ENCODE assay signal across 19 cellular contexts in the genomic region with DNA sequence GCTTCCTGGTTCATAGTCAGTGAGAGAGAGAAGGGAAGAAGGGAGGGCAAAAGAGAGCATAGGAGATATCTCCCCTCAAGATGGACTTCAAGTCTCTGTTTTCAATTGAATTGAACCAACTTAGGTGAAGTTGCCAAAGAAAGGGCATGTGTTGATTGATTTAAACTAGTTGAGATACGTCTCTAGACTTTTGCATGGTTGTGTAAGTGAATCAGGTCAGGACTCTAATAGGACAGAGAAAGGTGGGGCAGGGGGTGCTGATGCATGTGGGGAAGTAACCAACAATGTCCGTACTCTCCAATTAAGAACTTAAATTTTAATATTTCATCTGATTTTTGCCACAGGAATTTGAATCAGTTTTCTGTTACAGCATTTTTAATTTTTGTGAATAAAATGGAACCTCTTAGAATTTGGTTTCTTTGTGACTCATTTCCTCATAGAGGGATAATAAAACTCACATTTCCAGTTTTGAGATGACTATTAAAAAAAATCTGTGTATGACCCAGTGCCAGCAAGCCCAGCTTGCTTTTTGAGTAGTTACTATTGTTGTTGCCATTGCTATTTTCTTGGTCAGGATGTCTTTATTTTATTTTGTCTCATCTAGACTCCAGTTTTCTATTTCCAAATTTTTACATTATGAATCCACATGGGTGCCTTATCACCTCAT. TPM values are rescaled to one million over a fixed set of nuclear protein-coding genes. Genes with fewer than 3 reads are reported as not detected.
DNase-seq lines count a peak whose midpoint lies in the region; TF ChIP-seq lines count a peak whose summit lies in the region.
"Had no signal": no experiment of that assay in that cellular context is flagged by ENCODE, and none has a peak within 500 bp of the region (broad histone marks: within the 10 kb centered on the region; RNA-seq: fewer than 3 reads in every experiment).

No MANE protein-coding gene starts in this region.

- TF ChIP-seq EP300 in SK-N-SH (IDR thresholded peaks at IDR 0.05; ENCODE audit: borderline replicate concordance in 1 of 2, low read depth in 1 of 2, low read length in 1 of 2) = peak in 1 of 2 experiments; percentile 56; a peak in 1 of 4 replicates

- WGBS in GM23248 (ENCODE audit: low coverage in 1 of 2, low lambda C conversion rate in 2 of 2, missing lambda C conversion rate in 2 of 2), 2 experiments = 12 to 19% methylated on average over 2 of the region's 2 CpGs
- 16% methylated on average over 2 of the region's 2 CpGs for WGBS in SK-N-SH (ENCODE audit: low lambda C conversion rate)
- 76 to 94% (median 83%) methylated on average over 2 of the region's 2 CpGs for whole genome bisulfite sequencing in spleen, 5 donors

- in situ Hi-C loops in GM23248 (cut with MboI) = no loop called here

- peak overlapping the region; percentile 64 for H3K4me2 ChIP-seq in GM23248 (ENCODE audit: unreplicated experiment)
- peak overlapping the region; percentile 39; the same call in 1 of the 2 replicates for H3K4me2 ChIP-seq in SK-N-SH
- H3K4me2 ChIP-seq: BLaER1 treated with 17β-estradiol and CSF1 and Interleukin-3, amounts not matched to agents 10 nM and 100 nM; hepatocyte had no signal

- no peaks in the 10 kb centered on the region for H3K9me2 ChIP-seq in GM23248 (ENCODE audit: insufficient read depth)
- no peaks in the 10 kb centered on the region for H3K9me2 ChIP-seq in SK-N-SH

- no peaks in the 10 kb centered on the region; the same call in 1 of the 2 replicates for H4K20me1 ChIP-seq in GM23248 (ENCODE audit: insufficient read depth)
- peaks cover 9% of the 10 kb centered on the region; the same call in 1 of the 2 replicates for H4K20me1 ChIP-seq in SK-N-SH (ENCODE audit: insufficient read depth)
- H4K20me1 ChIP-seq: BLaER1 treated with 17β-estradiol and CSF1 and Interleukin-3, amounts not matched to agents 10 nM and 100 nM had no signal

- no peaks in the 10 kb centered on the region for H3K27me3 ChIP-seq in GM23248 (replicated peaks; ENCODE audit: insufficient read depth)
- H3K27me3 ChIP-seq in SK-N-SH (ENCODE audit: insufficient read depth) = no peaks in the 10 kb centered on the region
- H3K27me3 ChIP-seq in spleen (replicated peaks in 1 of 7) = no peaks in the 10 kb centered on the region
- H3K27me3 ChIP-seq: BLaER1 treated with 17β-estradiol and CSF1 and Interleukin-3, amounts not matched to agents 10 nM and 100 nM; hepatocyte; MG63 had no signal

- H3K79me2 ChIP-seq in GM23248 (ENCODE audit: insufficient read depth) (peaks cover 82% of the 10 kb centered on the region), SK-N-SH (ENCODE audit: insufficient read depth) (peaks cover 77% of the 10 kb centered on the region)

- no peak for TF ChIP-seq POLR2A in spleen (IDR thresholded peaks at IDR 0.05)

- no peak for TF ChIP-seq RAD21 in SK-N-SH (IDR thresholded peaks at IDR 0.05; ENCODE audit: low read length)

- intact Hi-C loops in spleen (cut with DNase I; ENCODE audit: low total_unique reads) = no loop called here

- DNase-seq in GM23248 = peak; percentile 83
- no peak for DNase-seq in SK-N-SH
- DNase-seq in fibroblast of gingiva (ENCODE audit: low read depth) = peak; percentile 61
- DNase-seq in stromal cell of bone marrow (ENCODE audit: low read depth) = peak; percentile 57
- no peak for DNase-seq in NCI-H1417 (lab: John Stamatoyannopoulos, UW)
- no peak for DNase-seq in effector CD8-positive, alpha-beta T cell (lab: John Stamatoyannopoulos, UW)
- DNase-seq in spleen = no peak
- DNase-seq: activated CD4-positive, alpha-beta T cell treated with anti-CD3 and anti-CD28 coated beads, Interleukin-2, amount 10 ng/mL, durations not matched to agents 7 days and 5 days; activated gamma-delta T cell treated with Interleukin-2 at 50 U/mL for 16 hours; kidney; mesendoderm; MG63; NCI-H1694 treated with DMSO at 0.1 percent for 48 hours; RPMI8226; SW 1271 had no signal

- no peak for TF ChIP-seq CTCF in SK-N-SH (IDR thresholded peaks at IDR 0.05)
- TF ChIP-seq CTCF in spleen (IDR thresholded peaks at IDR 0.05 in 8 of 11, conservative IDR thresholded peaks at IDR 0.05 in 3 of 11) = no peak

- H3K9me3 ChIP-seq in GM23248 (ENCODE audit: low read depth) (no peaks in the 10 kb centered on the region), SK-N-SH (no peaks in the 10 kb centered on the region), spleen (no peaks in the 10 kb centered on the region)
- H3K9me3 ChIP-seq: BLaER1 treated with 17β-estradiol and CSF1 and Interleukin-3, amounts not matched to agents 10 nM and 100 nM; MG63; thoracic aorta had no signal

- H3K4me3 ChIP-seq in GM23248 = peak overlapping the region; percentile 37
- no peak overlapping the region for H3K4me3 ChIP-seq in SK-N-SH (ENCODE audit: low read depth in 2 of 2, low read length in 1 of 2)
- no peak overlapping the region for H3K4me3 ChIP-seq in spleen
- H3K4me3 ChIP-seq: BLaER1 treated with 17β-estradiol and CSF1 and Interleukin-3, amounts not matched to agents 10 nM and 100 nM; hepatocyte; MG63; thoracic aorta had no signal

- POLR2A ChIA-PET in SK-N-SH (lab: Yijun Ruan, JAX) = no interaction called here

- H3F3A ChIP-seq in GM23248 (ENCODE audit: insufficient read depth) (peaks cover 27% of the 10 kb centered on the region), SK-N-SH (replicated peaks; ENCODE audit: insufficient read depth) (peaks cover 29% of the 10 kb centered on the region)

- no peaks in the 10 kb centered on the region for H3K36me3 ChIP-seq in GM23248 (ENCODE audit: low read depth)
- H3K36me3 ChIP-seq in SK-N-SH (replicated peaks in 1 of 2; ENCODE audit: control insufficient read depth in 1 of 2, insufficient read depth in 2 of 2, low read length in 1 of 2) = peaks cover 1 to 2% of the 10 kb centered on the region in 2 experiments
- no peaks in the 10 kb centered on the region for H3K36me3 ChIP-seq in spleen
- H3K36me3 ChIP-seq: BLaER1 treated with 17β-estradiol and CSF1 and Interleukin-3, amounts not matched to agents 10 nM and 100 nM; MG63; thoracic aorta had no signal

- H3K4me1 ChIP-seq in GM23248 (ENCODE audit: insufficient read depth) (peaks cover 39% of the 10 kb centered on the region), SK-N-SH (ENCODE audit: control insufficient read depth in 1 of 2, insufficient read depth in 2 of 2, low read depth in 1 of 2, low read length in 1 of 2) (peaks cover 0 to 21% of the 10 kb centered on the region in 2 experiments; a peak in 3 of 4 replicates), spleen (no peaks in the 10 kb centered on the region)
- H3K4me1 ChIP-seq: BLaER1 treated with 17β-estradiol and CSF1 and Interleukin-3, amounts not matched to agents 10 nM and 100 nM had no signal

- CTCF ChIA-PET in SK-N-SH (lab: Yijun Ruan, JAX) = interaction anchor here (1.3 kb wide), 1 partner anchor 10 kb away, joined by 5 read pairs; no protein-coding TSS in a partner anchor

- H2AFZ ChIP-seq in GM23248 (0 out of 2 replicates have a peak overlapping the region, but pooled peaks have one; percentile 40), SK-N-SH (ENCODE audit: low read depth) (no peak overlapping the region)
- H2AFZ ChIP-seq: hepatocyte had no signal

- no peak overlapping the region for H3K9ac ChIP-seq in GM23248
- peak overlapping the region; percentile 29; the same call in 1 of the 2 replicates for H3K9ac ChIP-seq in SK-N-SH
- H3K9ac ChIP-seq: BLaER1 treated with 17β-estradiol and CSF1 and Interleukin-3, amounts not matched to agents 10 nM and 100 nM had no signal

- H3K27ac ChIP-seq in GM23248 (peak overlapping the region; percentile 49), SK-N-SH (ENCODE audit: low read depth in 2 of 2, low read length in 1 of 2) (peak overlapping the region; percentile 17 to 80; a peak in 3 of 4 replicates), spleen (no peak overlapping the region)
- H3K27ac ChIP-seq: BLaER1 treated with 17β-estradiol and CSF1 and Interleukin-3, amounts not matched to agents 10 nM and 100 nM; hepatocyte; thoracic aorta had no signal

TF ChIP-seq in SK-N-SH, 30 proteins besides CTCF, POLR2A, EP300 and RAD21 (continues in another document):
- TF ChIP-seq MEF2A (IDR thresholded peaks at IDR 0.05; ENCODE audit: borderline replicate concordance, low read depth) (no peak), FOXJ3 (CRISPR knock-in tag; IDR thresholded peaks at IDR 0.05) (no peak), TAF1 (IDR thresholded peaks at IDR 0.05; ENCODE audit: borderline replicate concordance, low read depth, low read length) (no peak), CHD2 (IDR thresholded peaks at IDR 0.05; ENCODE audit: low read length, partially characterized antibody) (no peak), GABPA (IDR thresholded peaks at IDR 0.05; ENCODE audit: low read depth) (no peak), YY1 (IDR thresholded peaks at IDR 0.05; ENCODE audit: low read depth) (no peak), SIN3A (IDR thresholded peaks at IDR 0.05; ENCODE audit: borderline replicate concordance, low read depth, low read length) (no peak), ELF1 (IDR thresholded peaks at IDR 0.05) (no peak), NFIC (IDR thresholded peaks at IDR 0.05; ENCODE audit: borderline replicate concordance) (peak; percentile 25; the same call in 1 of the 2 replicates), POLR2AphosphoS5 (IDR thresholded peaks at IDR 0.05; ENCODE audit: low read depth, low read length) (no peak), EZH2phosphoT487 (IDR thresholded peaks at IDR 0.05; ENCODE audit: borderline replicate concordance, low read depth) (no peak), FOXM1 (IDR thresholded peaks at IDR 0.05; ENCODE audit: low read depth) (no peak)
- TF ChIP-seq, protein P1, sequence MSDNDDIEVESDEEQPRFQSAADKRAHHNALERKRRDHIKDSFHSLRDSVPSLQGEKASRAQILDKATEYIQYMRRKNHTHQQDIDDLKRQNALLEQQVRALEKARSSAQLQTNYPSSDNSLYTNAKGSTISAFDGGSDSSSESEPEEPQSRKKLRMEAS (IDR thresholded peaks at IDR 0.05; ENCODE audit: low read depth) = no peak
- TF ChIP-seq, protein P2, sequence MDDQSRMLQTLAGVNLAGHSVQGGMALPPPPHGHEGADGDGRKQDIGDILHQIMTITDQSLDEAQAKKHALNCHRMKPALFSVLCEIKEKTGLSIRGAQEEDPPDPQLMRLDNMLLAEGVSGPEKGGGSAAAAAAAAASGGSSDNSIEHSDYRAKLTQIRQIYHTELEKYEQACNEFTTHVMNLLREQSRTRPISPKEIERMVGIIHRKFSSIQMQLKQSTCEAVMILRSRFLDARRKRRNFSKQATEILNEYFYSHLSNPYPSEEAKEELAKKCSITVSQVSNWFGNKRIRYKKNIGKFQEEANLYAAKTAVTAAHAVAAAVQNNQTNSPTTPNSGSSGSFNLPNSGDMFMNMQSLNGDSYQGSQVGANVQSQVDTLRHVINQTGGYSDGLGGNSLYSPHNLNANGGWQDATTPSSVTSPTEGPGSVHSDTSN (IDR thresholded peaks at IDR 0.05) = peak; percentile 40

RNA-seq across cellular contexts. Expression of a gene that starts 37.3 kb away (rescaled TPM):
- 23.0 and 24.9 TPM in 2 replicates for total RNA-seq in GM23248 (2014; rRNA removed; shearing (Covaris generic))
- polyA plus RNA-seq in GM23248 (2016; fragmentation: Nextera tagmentation; extraction: Ambion mirVana) (43.9 and 50.8 TPM in 2 replicates), SK-N-SH (2012; rRNA removed) (53.6 and 68.7 TPM in 2 replicates), spleen (1 to 10 TPM; 1.3 to 3.6 (median 1.6) TPM)
- 69.5 and 76.0 TPM in 2 replicates for polyA plus RNA-seq in SK-N-SH (2012; cell fraction: cytosol; rRNA removed)
- 69.7 and 99.6 TPM in 2 replicates for polyA plus RNA-seq in SK-N-SH (2012; cell fraction: nucleus; rRNA removed)
- total RNA-seq in spleen = 100 to 1,000 TPM in 2 of 7 donors, 10 to 100 TPM in 5; 29.8 to 128 (median 69.9) TPM
- total RNA-seq: activated CD4-positive, alpha-beta T cell treated with anti-CD3 and anti-CD28 coated beads, Interleukin-2, amount 10 ng/mL, durations not matched to agents 7 days and 5 days; HepG2 had no signal

Comparison
In these comparisons a context has a peak if more than half of its experiments do, and no peak if none do; other contexts are left out.
1. DNase-seq: peak in GM23248 (single experiment), fibroblast of gingiva (single experiment) and stromal cell of bone marrow (single experiment); none in SK-N-SH (single experiment), NCI-H1417 (0 of 3), effector CD8-positive, alpha-beta T cell (single experiment) and spleen (single experiment).
2. H3K27ac ChIP-seq: peak in GM23248 (single experiment) and SK-N-SH (2 of 2); none in spleen (0 of 8).